ENCODE assay signal across 18 cellular contexts in the genomic region with DNA sequence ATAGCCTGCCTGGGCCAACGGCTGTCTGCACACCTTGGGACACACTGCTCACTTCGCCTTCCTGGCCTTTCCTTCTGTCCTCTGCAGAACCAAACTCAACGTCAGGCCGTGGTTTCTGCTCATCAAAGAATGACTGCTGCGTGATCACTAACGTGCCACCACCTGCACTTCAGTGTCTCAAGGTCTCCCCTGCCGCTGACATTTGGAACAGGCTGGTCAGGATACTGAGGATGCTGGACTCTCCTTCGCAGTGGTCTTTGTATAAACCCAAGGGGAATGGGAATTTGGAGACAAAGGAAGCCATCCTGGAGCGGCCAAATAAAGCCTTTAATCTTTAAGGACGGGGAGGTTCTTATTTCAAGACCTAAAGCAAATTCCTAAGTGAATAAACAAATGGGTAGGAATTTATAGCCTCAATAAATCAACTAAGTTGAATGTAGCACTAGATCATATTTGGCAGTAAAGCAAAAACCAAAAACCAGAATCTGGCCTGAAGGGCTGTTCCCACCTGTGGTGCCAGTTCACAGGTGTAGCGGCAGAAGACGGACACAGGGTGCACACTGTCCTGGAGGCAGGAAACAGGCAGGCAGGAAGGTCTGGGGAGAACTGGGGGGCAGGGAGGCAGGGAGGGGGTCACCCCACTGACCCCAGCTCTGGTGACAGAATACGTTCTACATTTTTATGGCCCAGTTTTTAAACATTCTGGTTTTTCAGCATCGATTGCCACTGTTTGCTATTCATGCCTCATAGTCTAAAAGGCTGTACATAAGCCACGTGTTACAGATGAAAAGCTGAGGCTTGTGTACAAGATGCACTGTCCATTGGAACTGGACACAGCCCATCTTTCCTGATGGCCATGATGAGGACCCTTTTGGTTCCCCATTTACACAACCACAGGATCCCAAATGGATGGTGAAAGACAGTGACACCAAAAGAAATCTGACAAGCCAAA. TPM values are rescaled to one million over a fixed set of nuclear protein-coding genes. Genes with fewer than 3 reads are reported as not detected.
A peak's percentile ranks its signal among the peaks of the same experiment; 100 is the strongest.
DNase-seq lines count a peak whose midpoint lies in the region; ATAC-seq and TF ChIP-seq lines count a peak whose summit lies in the region.
"Had no signal": no experiment of that assay in that cellular context is flagged by ENCODE, and none has a peak within 500 bp of the region (broad histone marks: within the 10 kb centered on the region; RNA-seq: fewer than 3 reads in every experiment).

No MANE protein-coding gene starts in this region.

- intact Hi-C loops in Caco-2 (cut with micrococcal nuclease; ENCODE audit: unreplicated experiment) = loop anchor here (1.0 to 2.0 kb wide), 4 partner anchors 15 to 44 kb away; no protein-coding TSS in a partner anchor
- intact Hi-C loops in activated naive CD4-positive, alpha-beta T cell treated with anti-CD3 and anti-CD28 coated beads for 36 hours (cut with micrococcal nuclease) = no loop called here

- H2BK15ac ChIP-seq in neuronal stem cell (ENCODE audit: low read length) = no peak overlapping the region

- no peak overlapping the region for H2BK12ac ChIP-seq in neuronal stem cell (ENCODE audit: low read length)

- H3K4me1 ChIP-seq in Caco-2 (peaks cover 27% of the 10 kb centered on the region), neuronal stem cell (ENCODE audit: control insufficient read depth in 2 of 2, insufficient read depth in 1 of 2, low read depth in 1 of 2, low read length in 2 of 2) (peaks cover 3 to 16% of the 10 kb centered on the region in 2 donors)

- TF ChIP-seq CTCF in Caco-2 (IDR thresholded peaks at IDR 0.05; ENCODE audit: insufficient read depth in 1 of 2, low read depth in 1 of 2, low read length in 1 of 2, severe bottlenecking in 1 of 2, unreplicated experiment in 1 of 2) = no peak
- no peak for TF ChIP-seq CTCF in LNCaP clone FGC (IDR thresholded peaks at IDR 0.05; ENCODE audit: control insufficient read depth, extremely low read depth, insufficient read depth)
- no peak for TF ChIP-seq CTCF in epithelial cell of esophagus (IDR thresholded peaks at IDR 0.05; ENCODE audit: insufficient read depth, low read depth, low read length, missing control alignments)

- ATAC-seq in GM18868 (IDR thresholded peaks at IDR 0.05; ENCODE audit: unreplicated experiment) = no peak
- ATAC-seq: activated T-cell treated with anti-CD3 and anti-CD28 coated beads, Interleukin-2, amount 50 U/mL, for 4 hours; left lung had no signal

- H3K27me3 Mint-ChIP-seq in Caco-2 (ENCODE audit: insufficient read depth, unreplicated experiment) = no peaks in the 10 kb centered on the region
- H3K27me3 Mint-ChIP-seq in activated naive CD4-positive, alpha-beta T cell treated with anti-CD3 and anti-CD28 coated beads for 36 hours (ENCODE audit: low read depth) = no peaks in the 10 kb centered on the region
- H3K27me3 Mint-ChIP-seq: naive B cell had no signal

- H3K36me3 Mint-ChIP-seq in Caco-2 (ENCODE audit: insufficient read depth, unreplicated experiment) = peaks cover 7% of the 10 kb centered on the region
- H3K36me3 Mint-ChIP-seq in activated naive CD4-positive, alpha-beta T cell treated with anti-CD3 and anti-CD28 coated beads for 36 hours (ENCODE audit: low read depth) = peaks cover 2% of the 10 kb centered on the region

- no TSS peak for BruUV-seq in Caco-2 (replicated peaks; lab: Mats Ljungman, UMichigan)

- H2AFZ ChIP-seq in neuronal stem cell (ENCODE audit: low read length) = no peak overlapping the region

- no peak overlapping the region for H2BK5ac ChIP-seq in neuronal stem cell (ENCODE audit: low read length)

- H3K4me3 Mint-ChIP-seq in Caco-2 (ENCODE audit: unreplicated experiment) = peak overlapping the region; percentile 18
- H3K4me3 Mint-ChIP-seq in activated naive CD4-positive, alpha-beta T cell treated with anti-CD3 and anti-CD28 coated beads for 36 hours = no peak overlapping the region
- H3K4me3 Mint-ChIP-seq: activated T-cell treated with anti-CD3 and anti-CD28 coated beads, Interleukin-2, amount 50 U/mL, for 4 hours had no signal

- H3K4ac ChIP-seq in neuronal stem cell (ENCODE audit: low read length) = no peak overlapping the region

- H4K8ac ChIP-seq in neuronal stem cell (ENCODE audit: low read depth, low read length) = no peak overlapping the region

- no CpG with 5 or more reads among the region's 15 CpGs for WGBS in neuronal stem cell (ENCODE audit: extremely low coverage in 2 of 2, insufficient read length in 2 of 2, insufficient replicate concordance in 1 of 2), 2 donors

- peak; percentile 73 to 78 for DNase-seq in Caco-2
- peak; percentile 82 for DNase-seq in LNCaP clone FGC (ENCODE audit: low read depth)
- peak; percentile 42 for DNase-seq in epithelial cell of esophagus (ENCODE audit: low read depth)
- peak; percentile 12 for DNase-seq in neuronal stem cell (ENCODE audit: low spot score)
- DNase-seq in MG63 = no peak
- DNase-seq in NCI-H2081 treated with DMSO at 0.1 percent for 48 hours (lab: John Stamatoyannopoulos, UW) = no peak
- DNase-seq in activated naive CD4-positive, alpha-beta T cell treated with anti-CD3 and anti-CD28 coated beads for 36 hours = no peak
- DNase-seq: activated T-cell treated with anti-CD3 and anti-CD28 coated beads, Interleukin-2, amount 50 U/mL, for 4 hours; Calu3; left lung; naive B cell; NCI-H2107; SIG-M5; stimulated activated CD4-positive, alpha-beta T cell treated with anti-CD3 and anti-CD28 coated beads, Interleukin-1b, Interleukin-23, amount 100 ng/mL, for 48 hours; T-helper 9 cell; trophoblast cell had no signal

- H3K23ac ChIP-seq in neuronal stem cell (ENCODE audit: low read depth, low read length, poor library complexity) = peak overlapping the region; percentile 17

- CTCF ChIA-PET in Caco-2 (lab: Charles Lee) = no interaction called here
- CTCF ChIA-PET in activated naive CD4-positive, alpha-beta T cell treated with anti-CD3 and anti-CD28 coated beads for 36 hours (lab: Charles Lee) = interaction anchor here (1.3 kb wide), 1 partner anchor 55 kb away, joined by 4 read pairs; no protein-coding TSS in a partner anchor

- POLR2A ChIA-PET in Caco-2 (lab: Charles Lee) = no interaction called here

- H3K9me3 ChIP-seq in Caco-2 (no peaks in the 10 kb centered on the region), neuronal stem cell (replicated peaks in 1 of 2; ENCODE audit: control insufficient read depth in 2 of 2, insufficient read depth in 1 of 2, low read depth in 1 of 2, low read length in 2 of 2) (no peaks in the 10 kb centered on the region), MG63 (no peaks in the 10 kb centered on the region)
- H3K9me3 ChIP-seq: left lung, right atrium auricular region had no signal

- peak overlapping the region; percentile 5 for H3K18ac ChIP-seq in neuronal stem cell (ENCODE audit: low read length)

- H3K27ac Mint-ChIP-seq in Caco-2 (ENCODE audit: unreplicated experiment) = peak overlapping the region; percentile 46
- no peak overlapping the region for H3K27ac Mint-ChIP-seq in activated naive CD4-positive, alpha-beta T cell treated with anti-CD3 and anti-CD28 coated beads for 36 hours

- H4K91ac ChIP-seq in neuronal stem cell (ENCODE audit: low read depth, low read length, poor library complexity) = no peak overlapping the region

- H2BK120ac ChIP-seq in neuronal stem cell (ENCODE audit: low read depth, low read length) = no peak overlapping the region

- H3K36me3 ChIP-seq in Caco-2 (ENCODE audit: control insufficient read depth, insufficient read depth, low read length) (peaks cover 3% of the 10 kb centered on the region; the same call in 1 of the 2 replicates), neuronal stem cell (replicated peaks in 1 of 2; ENCODE audit: control insufficient read depth in 2 of 2, insufficient read depth in 2 of 2, low read length in 2 of 2) (no peaks in the 10 kb centered on the region), MG63 (no peaks in the 10 kb centered on the region)
- H3K36me3 ChIP-seq: left lung, right atrium auricular region had no signal

- peak overlapping the region; percentile 81 for H2AK5ac ChIP-seq in neuronal stem cell (ENCODE audit: low read depth, low read length)

- H3K27ac ChIP-seq in neuronal stem cell (replicated peaks; ENCODE audit: low read length) = no peak overlapping the region
- H3K27ac ChIP-seq: right atrium auricular region had no signal

- no peak overlapping the region for H3K4me3 ChIP-seq in Caco-2 (ENCODE audit: low read depth, low read length)
- H3K4me3 ChIP-seq in LNCaP clone FGC (ENCODE audit: low read depth, low read length) = 0 out of 2 replicates have a peak overlapping the region, but pooled peaks have one; percentile 6
- no peak overlapping the region for H3K4me3 ChIP-seq in epithelial cell of esophagus (ENCODE audit: low read length)
- H3K4me3 ChIP-seq in neuronal stem cell (ENCODE audit: low read length in 2 of 2) = no peak overlapping the region
- H3K4me3 ChIP-seq in MG63 = no peak overlapping the region
- H3K4me3 ChIP-seq: left lung, right atrium auricular region had no signal

- peaks cover 18% of the 10 kb centered on the region for H3K4me1 Mint-ChIP-seq in Caco-2 (ENCODE audit: low read depth, unreplicated experiment)
- peaks cover 25% of the 10 kb centered on the region for H3K4me1 Mint-ChIP-seq in activated naive CD4-positive, alpha-beta T cell treated with anti-CD3 and anti-CD28 coated beads for 36 hours (ENCODE audit: low read depth)

- peaks cover 10% of the 10 kb centered on the region for H3K79me1 ChIP-seq in neuronal stem cell (ENCODE audit: low read depth, low read length)

- H3K14ac ChIP-seq in neuronal stem cell (ENCODE audit: low read length) = no peak overlapping the region

- H3K4me2 ChIP-seq in neuronal stem cell (ENCODE audit: insufficient read depth, low read length, poor library complexity, severe bottlenecking) = no peak overlapping the region

- peak overlapping the region; percentile 24 for H3K9ac ChIP-seq in neuronal stem cell (ENCODE audit: low read depth, low read length, poor library complexity)

- H3K9me3 Mint-ChIP-seq in Caco-2 (ENCODE audit: unreplicated experiment) = no peaks in the 10 kb centered on the region
- H3K9me3 Mint-ChIP-seq in activated naive CD4-positive, alpha-beta T cell treated with anti-CD3 and anti-CD28 coated beads for 36 hours = peaks cover 1% of the 10 kb centered on the region
- H3K9me3 Mint-ChIP-seq: activated T-cell treated with anti-CD3 and anti-CD28 coated beads, Interleukin-2, amount 50 U/mL, for 4 hours had no signal

- H3K27me3 ChIP-seq in Caco-2 (replicated peaks; ENCODE audit: control insufficient read depth, insufficient read depth, low read length) (no peaks in the 10 kb centered on the region), neuronal stem cell (ENCODE audit: control insufficient read depth in 3 of 3, insufficient read depth in 3 of 3, low read depth in 1 of 3, low read length in 3 of 3) (no peaks in the 10 kb centered on the region), MG63 (no peaks in the 10 kb centered on the region)
- H3K27me3 ChIP-seq: left lung, right atrium auricular region had no signal

RNA-seq across cellular contexts. Expression of a gene that starts 36.6 kb away (rescaled TPM):
- total RNA-seq in Caco-2 (2022) = 84.9 and 104 TPM in 2 replicates
- 24.8 TPM for polyA plus RNA-seq in neuronal stem cell (2013, experiment 1 of 2)
- polyA plus RNA-seq in neuronal stem cell (2013, experiment 2 of 2) = 27.3 TPM
- total RNA-seq in MG63 (2014; rRNA removed; shearing (Covaris generic); ENCODE audit: low replicate concordance) = 7.1 and 15.9 TPM in 2 replicates
- 10 to 100 TPM; 13.0 to 14.7 TPM for total RNA-seq in activated naive CD4-positive, alpha-beta T cell treated with anti-CD3 and anti-CD28 coated beads for 36 hours

RNA-seq across cellular contexts. Expression of a gene that starts 53.4 kb away (rescaled TPM):
- 48.7 and 50.9 TPM in 2 replicates for total RNA-seq in Caco-2 (2022)
- 30.1 TPM for polyA plus RNA-seq in neuronal stem cell (2013, experiment 1 of 2)
- 30.6 TPM for polyA plus RNA-seq in neuronal stem cell (2013, experiment 2 of 2)
- 10.9 and 12.7 TPM in 2 replicates for total RNA-seq in MG63 (2014; rRNA removed; shearing (Covaris generic); ENCODE audit: low replicate concordance)
- 10 to 100 TPM; 25.5 to 27.7 TPM for total RNA-seq in activated naive CD4-positive, alpha-beta T cell treated with anti-CD3 and anti-CD28 coated beads for 36 hours

Comparison
In these comparisons a context has a peak if more than half of its experiments do, and no peak if none do; other contexts are left out.
1. DNase-seq: peak in Caco-2 (2 of 2), LNCaP clone FGC (single experiment), epithelial cell of esophagus (single experiment) and neuronal stem cell (single experiment); none in MG63 (single experiment), NCI-H2081 treated with DMSO at 0.1 percent for 48 hours (single experiment) and activated naive CD4-positive, alpha-beta T cell treated with anti-CD3 and anti-CD28 coated beads for 36 hours (single experiment).